In genomic region chr19:1424182-1424955, GRCh38 we compare ENCODE assay signal across 1 cellular context.
TF ChIP-seq lines count a peak whose summit lies in the region.

No MANE protein-coding gene starts in this region.

TF ChIP-seq in HepG2, 621 proteins besides CTCF, POLR2A, EP300 and RAD21 (continued from another document and continues in another):
- TF ChIP-seq BCLAF1 (IDR thresholded peaks at IDR 0.05) (no peak), MTA3 (CRISPR knock-in tag; IDR thresholded peaks at IDR 0.05) (no peak), RXRA (CRISPR knock-in tag; IDR thresholded peaks at IDR 0.05) (peak; percentile 73), RFXAP (CRISPR knock-in tag; IDR thresholded peaks at IDR 0.05; ENCODE audit: borderline replicate concordance) (no peak), ZNF546 (CRISPR knock-in tag; conservative IDR thresholded peaks at IDR 0.05) (0 out of 2 replicates have a peak, but pooled peaks have one; percentile 39), CBX1 (IDR thresholded peaks at IDR 0.05; ENCODE audit: low read depth) (no peak), ZNF878 (CRISPR knock-in tag; IDR thresholded peaks at IDR 0.05) (peak; percentile 70; the same call in 1 of the 2 replicates), ZNF883 (CRISPR knock-in tag; IDR thresholded peaks at IDR 0.05; ENCODE audit: not compliant biosample characterization) (peak; percentile 62), ETV6 (CRISPR knock-in tag; conservative IDR thresholded peaks at IDR 0.05) (no peak), ZNF780A (CRISPR knock-in tag; IDR thresholded peaks at IDR 0.05) (no peak), MXI1 (IDR thresholded peaks at IDR 0.05; ENCODE audit: borderline replicate concordance, low read depth, low read length) (peak; percentile 85; the same call in 1 of the 3 replicates), ZNF646 (CRISPR knock-in tag; IDR thresholded peaks at IDR 0.05) (no peak), ZNF629 (CRISPR knock-in tag; conservative IDR thresholded peaks at IDR 0.05) (no peak), FOXK1 (CRISPR knock-in tag; IDR thresholded peaks at IDR 0.05; ENCODE audit: borderline replicate concordance, low read depth) (peak; percentile 55; the same call in 1 of the 2 replicates), YEATS4 (CRISPR knock-in tag; IDR thresholded peaks at IDR 0.05; ENCODE audit: borderline replicate concordance) (peak; percentile 42; the same call in 1 of the 2 replicates), RFX3 (CRISPR knock-in tag; IDR thresholded peaks at IDR 0.05) (no peak), NFIC (IDR thresholded peaks at IDR 0.05; ENCODE audit: low read length) (no peak), ZNF556 (CRISPR knock-in tag; IDR thresholded peaks at IDR 0.05; ENCODE audit: borderline replicate concordance) (peak; percentile 75; the same call in 1 of the 2 replicates), SNAPC2 (CRISPR knock-in tag; IDR thresholded peaks at IDR 0.05) (no peak), MAX (IDR thresholded peaks at IDR 0.05) (peak; percentile 91), AHR (CRISPR knock-in tag; IDR thresholded peaks at IDR 0.05) (no peak), TAF15 (IDR thresholded peaks at IDR 0.05; ENCODE audit: low read depth, low read length, poor library complexity, severe bottlenecking) (no peak), FOXJ3 (CRISPR knock-in tag; IDR thresholded peaks at IDR 0.05; ENCODE audit: borderline replicate concordance) (no peak), ZNF562 (CRISPR knock-in tag; IDR thresholded peaks at IDR 0.05; ENCODE audit: borderline replicate concordance) (no peak), ZNF451 (CRISPR knock-in tag; IDR thresholded peaks at IDR 0.05) (no peak), ATF5 (CRISPR knock-in tag; IDR thresholded peaks at IDR 0.05; ENCODE audit: low read depth) (no peak), ZNF567 (CRISPR knock-in tag; IDR thresholded peaks at IDR 0.05; ENCODE audit: borderline replicate concordance) (no peak; the same call in 1 of the 2 replicates), PAX8 (CRISPR knock-in tag; IDR thresholded peaks at IDR 0.05; ENCODE audit: borderline replicate concordance) (no peak), EED (CRISPR knock-in tag; IDR thresholded peaks at IDR 0.05) (no peak), FOXP4 (CRISPR knock-in tag; IDR thresholded peaks at IDR 0.05) (0 out of 2 replicates have a peak, but pooled peaks have one; percentile 12), NFKBIZ (CRISPR knock-in tag; IDR thresholded peaks at IDR 0.05) (no peak), ZFP62 (CRISPR knock-in tag; IDR thresholded peaks at IDR 0.05) (no peak), MEF2D (CRISPR knock-in tag; IDR thresholded peaks at IDR 0.05) (no peak), ZNF7 (CRISPR knock-in tag; IDR thresholded peaks at IDR 0.05) (no peak), HOMEZ (CRISPR knock-in tag; IDR thresholded peaks at IDR 0.05; ENCODE audit: low read depth) (0 out of 2 replicates have a peak, but pooled peaks have one; percentile 36), FOSL1 (CRISPR knock-in tag; IDR thresholded peaks at IDR 0.05; ENCODE audit: borderline replicate concordance) (no peak), ZNF569 (CRISPR knock-in tag; IDR thresholded peaks at IDR 0.05; ENCODE audit: borderline replicate concordance) (no peak), DDIT3 (CRISPR knock-in tag; IDR thresholded peaks at IDR 0.05) (no peak), ZNF558 (CRISPR knock-in tag; IDR thresholded peaks at IDR 0.05; ENCODE audit: borderline replicate concordance) (0 out of 2 replicates have a peak, but pooled peaks have one; percentile 38), ZSCAN31 (CRISPR knock-in tag; IDR thresholded peaks at IDR 0.05; ENCODE audit: low read depth) (no peak; the same call in 1 of the 2 replicates), ZNF17 (CRISPR knock-in tag; IDR thresholded peaks at IDR 0.05) (no peak), ZNF280B (CRISPR knock-in tag; IDR thresholded peaks at IDR 0.05; ENCODE audit: borderline replicate concordance) (no peak), PHF21A (CRISPR knock-in tag; IDR thresholded peaks at IDR 0.05) (peak; percentile 96), ATF6 (CRISPR knock-in tag; conservative IDR thresholded peaks at IDR 0.05) (no peak), MZF1 (CRISPR knock-in tag; IDR thresholded peaks at IDR 0.05; ENCODE audit: borderline replicate concordance) (no peak), HHEX (CRISPR knock-in tag; IDR thresholded peaks at IDR 0.05) (no peak), ZNF432 (CRISPR knock-in tag; IDR thresholded peaks at IDR 0.05; ENCODE audit: borderline replicate concordance) (no peak), PCBP2 (optimal IDR thresholded peaks at IDR 0.05; ENCODE audit: low read depth, low read length, poor library complexity, severe bottlenecking) (no peak)
